Comparison of ENCODE assay signal across 17 cellular contexts in genomic region chr2:71736986-71737385, GRCh38.
"Had no signal": no experiment of that assay in that cellular context is flagged by ENCODE, and none has a peak within 500 bp of the region (broad histone marks: within the 10 kb centered on the region; RNA-seq: fewer than 3 reads in every experiment).

No MANE protein-coding gene starts in this region.

- H3K4me3 ChIP-seq: left lung, right lobe of liver, spleen had no signal

- H3K4me1 ChIP-seq: foreskin keratinocyte, left lung, right lobe of liver, spleen had no signal

- H3K79me2 ChIP-seq: parathyroid adenoma had no signal

- H3K9ac ChIP-seq: parathyroid adenoma had no signal

- H3K4me3 Mint-ChIP-seq: activated naive CD8-positive, alpha-beta T cell; brain had no signal

- H3K4me1 Mint-ChIP-seq: brain had no signal

- H3K36me3 ChIP-seq: left lung, right lobe of liver, spleen had no signal

- DNase-seq: activated effector memory CD4-positive, alpha-beta T cell treated with Interleukin-2 at 50 U/mL for 16 hours; activated T-cell treated with anti-CD3 and anti-CD28 coated beads, Interleukin-2, amount 50 U/mL, for 1 hour; cerebellar nuclear complex; dermis blood vessel endothelial cell; foreskin keratinocyte; left lung; mesendoderm; right lobe of liver; spleen; stimulated activated CD4-positive, alpha-beta T cell treated with anti-CD3 and anti-CD28 coated beads, Interleukin-2, amount 100 ng/mL, for 24 hours; stimulated activated naive CD4-positive, alpha-beta T cell; SW 1271 had no signal

- H3K27me3 ChIP-seq: left lung, right lobe of liver had no signal

- H3K27ac ChIP-seq: foreskin keratinocyte, left lung, parathyroid adenoma, right lobe of liver, spleen had no signal

- ATAC-seq: activated CD4-positive, CD25-positive, alpha-beta regulatory T cell treated with anti-CD3 and anti-CD28 coated beads, Interleukin-2, amount 50 U/mL, for 24 hours; esophagus mucosa; foreskin keratinocyte; left lung had no signal

- H3K27ac Mint-ChIP-seq: activated naive CD8-positive, alpha-beta T cell; brain had no signal

- H3K36me3 Mint-ChIP-seq: activated naive CD8-positive, alpha-beta T cell; brain had no signal

- H3K9me3 ChIP-seq: left lung, right lobe of liver had no signal
